Comparison of ENCODE assay signal across 1 cellular context in the genomic region with DNA sequence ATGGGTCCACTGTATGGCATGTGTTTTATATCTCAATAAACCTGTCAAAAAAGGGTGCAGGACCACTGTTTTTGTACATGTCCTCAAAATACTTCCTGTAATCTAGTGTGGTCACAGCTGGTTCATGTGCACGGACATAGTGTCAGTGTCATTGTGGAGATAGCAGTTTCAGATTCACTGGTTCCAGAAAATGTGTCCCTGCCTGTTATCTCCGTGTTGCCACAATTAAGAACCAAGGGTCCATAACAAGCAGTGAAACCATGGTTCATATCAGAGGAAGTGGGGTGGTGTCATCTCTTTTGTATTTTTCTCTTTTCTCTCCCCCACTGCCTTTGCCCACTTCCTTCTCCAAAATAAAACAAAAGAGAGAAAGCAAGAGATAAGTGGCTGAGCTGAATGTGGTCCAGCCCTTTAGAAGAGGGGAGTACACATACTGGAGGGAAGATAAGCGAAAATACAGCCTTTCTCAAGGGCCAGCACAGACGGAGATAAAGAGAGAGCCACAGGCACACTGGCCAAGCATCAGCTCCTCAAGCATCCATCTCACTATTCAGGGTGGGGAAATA.
TF ChIP-seq lines count a peak whose summit lies in the region.

No MANE protein-coding gene starts in this region.

TF ChIP-seq in K562, 482 proteins besides CTCF, POLR2A, EP300 and RAD21 (continued from another document and continues in another):
- TF ChIP-seq, protein P1, sequence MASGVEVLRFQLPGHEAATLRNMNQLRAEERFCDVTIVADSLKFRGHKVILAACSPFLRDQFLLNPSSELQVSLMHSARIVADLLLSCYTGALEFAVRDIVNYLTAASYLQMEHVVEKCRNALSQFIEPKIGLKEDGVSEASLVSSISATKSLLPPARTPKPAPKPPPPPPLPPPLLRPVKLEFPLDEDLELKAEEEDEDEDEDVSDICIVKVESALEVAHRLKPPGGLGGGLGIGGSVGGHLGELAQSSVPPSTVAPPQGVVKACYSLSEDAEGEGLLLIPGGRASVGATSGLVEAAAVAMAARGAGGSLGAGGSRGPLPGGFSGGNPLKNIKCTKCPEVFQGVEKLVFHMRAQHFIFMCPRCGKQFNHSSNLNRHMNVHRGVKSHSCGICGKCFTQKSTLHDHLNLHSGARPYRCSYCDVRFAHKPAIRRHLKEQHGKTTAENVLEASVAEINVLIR (CRISPR knock-in tag; IDR thresholded peaks at IDR 0.05) = no peak
- TF ChIP-seq, protein P2, sequence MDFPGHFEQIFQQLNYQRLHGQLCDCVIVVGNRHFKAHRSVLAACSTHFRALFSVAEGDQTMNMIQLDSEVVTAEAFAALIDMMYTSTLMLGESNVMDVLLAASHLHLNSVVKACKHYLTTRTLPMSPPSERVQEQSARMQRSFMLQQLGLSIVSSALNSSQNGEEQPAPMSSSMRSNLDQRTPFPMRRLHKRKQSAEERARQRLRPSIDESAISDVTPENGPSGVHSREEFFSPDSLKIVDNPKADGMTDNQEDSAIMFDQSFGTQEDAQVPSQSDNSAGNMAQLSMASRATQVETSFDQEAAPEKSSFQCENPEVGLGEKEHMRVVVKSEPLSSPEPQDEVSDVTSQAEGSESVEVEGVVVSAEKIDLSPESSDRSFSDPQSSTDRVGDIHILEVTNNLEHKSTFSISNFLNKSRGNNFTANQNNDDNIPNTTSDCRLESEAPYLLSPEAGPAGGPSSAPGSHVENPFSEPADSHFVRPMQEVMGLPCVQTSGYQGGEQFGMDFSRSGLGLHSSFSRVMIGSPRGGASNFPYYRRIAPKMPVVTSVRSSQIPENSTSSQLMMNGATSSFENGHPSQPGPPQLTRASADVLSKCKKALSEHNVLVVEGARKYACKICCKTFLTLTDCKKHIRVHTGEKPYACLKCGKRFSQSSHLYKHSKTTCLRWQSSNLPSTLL (IDR thresholded peaks at IDR 0.05) = no peak
- TF ChIP-seq, protein P3, sequence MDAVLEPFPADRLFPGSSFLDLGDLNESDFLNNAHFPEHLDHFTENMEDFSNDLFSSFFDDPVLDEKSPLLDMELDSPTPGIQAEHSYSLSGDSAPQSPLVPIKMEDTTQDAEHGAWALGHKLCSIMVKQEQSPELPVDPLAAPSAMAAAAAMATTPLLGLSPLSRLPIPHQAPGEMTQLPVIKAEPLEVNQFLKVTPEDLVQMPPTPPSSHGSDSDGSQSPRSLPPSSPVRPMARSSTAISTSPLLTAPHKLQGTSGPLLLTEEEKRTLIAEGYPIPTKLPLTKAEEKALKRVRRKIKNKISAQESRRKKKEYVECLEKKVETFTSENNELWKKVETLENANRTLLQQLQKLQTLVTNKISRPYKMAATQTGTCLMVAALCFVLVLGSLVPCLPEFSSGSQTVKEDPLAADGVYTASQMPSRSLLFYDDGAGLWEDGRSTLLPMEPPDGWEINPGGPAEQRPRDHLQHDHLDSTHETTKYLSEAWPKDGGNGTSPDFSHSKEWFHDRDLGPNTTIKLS (IDR thresholded peaks at IDR 0.05; ENCODE audit: borderline replicate concordance, low read depth) = no peak
- TF ChIP-seq, protein P4, sequence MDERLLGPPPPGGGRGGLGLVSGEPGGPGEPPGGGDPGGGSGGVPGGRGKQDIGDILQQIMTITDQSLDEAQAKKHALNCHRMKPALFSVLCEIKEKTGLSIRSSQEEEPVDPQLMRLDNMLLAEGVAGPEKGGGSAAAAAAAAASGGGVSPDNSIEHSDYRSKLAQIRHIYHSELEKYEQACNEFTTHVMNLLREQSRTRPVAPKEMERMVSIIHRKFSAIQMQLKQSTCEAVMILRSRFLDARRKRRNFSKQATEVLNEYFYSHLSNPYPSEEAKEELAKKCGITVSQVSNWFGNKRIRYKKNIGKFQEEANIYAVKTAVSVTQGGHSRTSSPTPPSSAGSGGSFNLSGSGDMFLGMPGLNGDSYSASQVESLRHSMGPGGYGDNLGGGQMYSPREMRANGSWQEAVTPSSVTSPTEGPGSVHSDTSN (CRISPR knock-in tag; IDR thresholded peaks at IDR 0.05; ENCODE audit: low read depth) = no peak
- TF ChIP-seq, protein P4 (tag; conservative IDR thresholded peaks at IDR 0.05; ENCODE audit: low read depth) = 0 out of 2 replicates have a peak, but pooled peaks have one; percentile 23
- TF ChIP-seq NCOA2 (IDR thresholded peaks at IDR 0.05; ENCODE audit: partially characterized antibody in 2 of 2) (peak; percentile 52 to 55), GTF2E2 (tag; IDR thresholded peaks at IDR 0.05) (no peak), HCFC1 (IDR thresholded peaks at IDR 0.05; ENCODE audit: low read depth, low read length) (no peak), POLR2B (IDR thresholded peaks at IDR 0.05; ENCODE audit: low read depth, partially characterized antibody) (no peak), TCFL5 (CRISPR knock-in tag; conservative IDR thresholded peaks at IDR 0.05) (no peak), STAT5B (CRISPR knock-in tag; IDR thresholded peaks at IDR 0.05) (no peak), TEAD1 (CRISPR knock-in tag; IDR thresholded peaks at IDR 0.05) (peak; percentile 42 to 60; a peak in 2 of 4 replicates), TAF9B (IDR thresholded peaks at IDR 0.05; ENCODE audit: partially characterized antibody) (peak; percentile 75), ASH1L (IDR thresholded peaks at IDR 0.05; ENCODE audit: borderline replicate concordance, low read depth, partially characterized antibody) (no peak), ARID1B (IDR thresholded peaks at IDR 0.05) (peak; percentile 94), SPI1 (IDR thresholded peaks at IDR 0.05; ENCODE audit: borderline replicate concordance, low read depth, low read length) (peak; percentile 81; the same call in 1 of the 2 replicates), GATAD2A (IDR thresholded peaks at IDR 0.05) (no peak), C11orf30 (IDR thresholded peaks at IDR 0.05; ENCODE audit: low read depth) (no peak), CSDE1 (IDR thresholded peaks at IDR 0.05) (no peak), ZNF431 (CRISPR knock-in tag; IDR thresholded peaks at IDR 0.05) (no peak)
- TF ChIP-seq, protein P5, sequence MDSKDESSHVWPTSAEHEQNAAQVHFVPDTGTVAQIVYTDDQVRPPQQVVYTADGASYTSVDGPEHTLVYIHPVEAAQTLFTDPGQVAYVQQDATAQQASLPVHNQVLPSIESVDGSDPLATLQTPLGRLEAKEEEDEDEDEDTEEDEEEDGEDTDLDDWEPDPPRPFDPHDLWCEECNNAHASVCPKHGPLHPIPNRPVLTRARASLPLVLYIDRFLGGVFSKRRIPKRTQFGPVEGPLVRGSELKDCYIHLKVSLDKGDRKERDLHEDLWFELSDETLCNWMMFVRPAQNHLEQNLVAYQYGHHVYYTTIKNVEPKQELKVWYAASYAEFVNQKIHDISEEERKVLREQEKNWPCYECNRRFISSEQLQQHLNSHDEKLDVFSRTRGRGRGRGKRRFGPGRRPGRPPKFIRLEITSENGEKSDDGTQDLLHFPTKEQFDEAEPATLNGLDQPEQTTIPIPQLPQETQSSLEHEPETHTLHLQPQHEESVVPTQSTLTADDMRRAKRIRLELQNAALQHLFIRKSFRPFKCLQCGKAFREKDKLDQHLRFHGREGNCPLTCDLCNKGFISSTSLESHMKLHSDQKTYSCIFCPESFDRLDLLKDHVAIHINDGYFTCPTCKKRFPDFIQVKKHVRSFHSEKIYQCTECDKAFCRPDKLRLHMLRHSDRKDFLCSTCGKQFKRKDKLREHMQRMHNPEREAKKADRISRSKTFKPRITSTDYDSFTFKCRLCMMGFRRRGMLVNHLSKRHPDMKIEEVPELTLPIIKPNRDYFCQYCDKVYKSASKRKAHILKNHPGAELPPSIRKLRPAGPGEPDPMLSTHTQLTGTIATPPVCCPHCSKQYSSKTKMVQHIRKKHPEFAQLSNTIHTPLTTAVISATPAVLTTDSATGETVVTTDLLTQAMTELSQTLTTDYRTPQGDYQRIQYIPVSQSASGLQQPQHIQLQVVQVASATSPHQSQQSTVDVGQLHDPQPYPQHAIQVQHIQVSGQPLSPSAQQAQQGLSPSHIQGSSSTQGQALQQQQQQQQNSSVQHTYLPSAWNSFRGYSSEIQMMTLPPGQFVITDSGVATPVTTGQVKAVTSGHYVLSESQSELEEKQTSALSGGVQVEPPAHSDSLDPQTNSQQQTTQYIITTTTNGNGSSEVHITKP (IDR thresholded peaks at IDR 0.05; ENCODE audit: partially characterized antibody) = peak; percentile 65
- TF ChIP-seq, protein P6, sequence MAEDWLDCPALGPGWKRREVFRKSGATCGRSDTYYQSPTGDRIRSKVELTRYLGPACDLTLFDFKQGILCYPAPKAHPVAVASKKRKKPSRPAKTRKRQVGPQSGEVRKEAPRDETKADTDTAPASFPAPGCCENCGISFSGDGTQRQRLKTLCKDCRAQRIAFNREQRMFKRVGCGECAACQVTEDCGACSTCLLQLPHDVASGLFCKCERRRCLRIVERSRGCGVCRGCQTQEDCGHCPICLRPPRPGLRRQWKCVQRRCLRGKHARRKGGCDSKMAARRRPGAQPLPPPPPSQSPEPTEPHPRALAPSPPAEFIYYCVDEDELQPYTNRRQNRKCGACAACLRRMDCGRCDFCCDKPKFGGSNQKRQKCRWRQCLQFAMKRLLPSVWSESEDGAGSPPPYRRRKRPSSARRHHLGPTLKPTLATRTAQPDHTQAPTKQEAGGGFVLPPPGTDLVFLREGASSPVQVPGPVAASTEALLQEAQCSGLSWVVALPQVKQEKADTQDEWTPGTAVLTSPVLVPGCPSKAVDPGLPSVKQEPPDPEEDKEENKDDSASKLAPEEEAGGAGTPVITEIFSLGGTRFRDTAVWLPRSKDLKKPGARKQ (CRISPR knock-in tag; IDR thresholded peaks at IDR 0.05) = no peak
- TF ChIP-seq, protein P7, sequence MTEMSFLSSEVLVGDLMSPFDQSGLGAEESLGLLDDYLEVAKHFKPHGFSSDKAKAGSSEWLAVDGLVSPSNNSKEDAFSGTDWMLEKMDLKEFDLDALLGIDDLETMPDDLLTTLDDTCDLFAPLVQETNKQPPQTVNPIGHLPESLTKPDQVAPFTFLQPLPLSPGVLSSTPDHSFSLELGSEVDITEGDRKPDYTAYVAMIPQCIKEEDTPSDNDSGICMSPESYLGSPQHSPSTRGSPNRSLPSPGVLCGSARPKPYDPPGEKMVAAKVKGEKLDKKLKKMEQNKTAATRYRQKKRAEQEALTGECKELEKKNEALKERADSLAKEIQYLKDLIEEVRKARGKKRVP (CRISPR knock-in tag; IDR thresholded peaks at IDR 0.05) = no peak
- TF ChIP-seq, protein P8, sequence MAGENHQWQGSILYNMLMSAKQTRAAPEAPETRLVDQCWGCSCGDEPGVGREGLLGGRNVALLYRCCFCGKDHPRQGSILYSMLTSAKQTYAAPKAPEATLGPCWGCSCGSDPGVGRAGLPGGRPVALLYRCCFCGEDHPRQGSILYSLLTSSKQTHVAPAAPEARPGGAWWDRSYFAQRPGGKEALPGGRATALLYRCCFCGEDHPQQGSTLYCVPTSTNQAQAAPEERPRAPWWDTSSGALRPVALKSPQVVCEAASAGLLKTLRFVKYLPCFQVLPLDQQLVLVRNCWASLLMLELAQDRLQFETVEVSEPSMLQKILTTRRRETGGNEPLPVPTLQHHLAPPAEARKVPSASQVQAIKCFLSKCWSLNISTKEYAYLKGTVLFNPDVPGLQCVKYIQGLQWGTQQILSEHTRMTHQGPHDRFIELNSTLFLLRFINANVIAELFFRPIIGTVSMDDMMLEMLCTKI (IDR thresholded peaks at IDR 0.05; ENCODE audit: partially characterized antibody) = no peak
- TF ChIP-seq, protein P9, sequence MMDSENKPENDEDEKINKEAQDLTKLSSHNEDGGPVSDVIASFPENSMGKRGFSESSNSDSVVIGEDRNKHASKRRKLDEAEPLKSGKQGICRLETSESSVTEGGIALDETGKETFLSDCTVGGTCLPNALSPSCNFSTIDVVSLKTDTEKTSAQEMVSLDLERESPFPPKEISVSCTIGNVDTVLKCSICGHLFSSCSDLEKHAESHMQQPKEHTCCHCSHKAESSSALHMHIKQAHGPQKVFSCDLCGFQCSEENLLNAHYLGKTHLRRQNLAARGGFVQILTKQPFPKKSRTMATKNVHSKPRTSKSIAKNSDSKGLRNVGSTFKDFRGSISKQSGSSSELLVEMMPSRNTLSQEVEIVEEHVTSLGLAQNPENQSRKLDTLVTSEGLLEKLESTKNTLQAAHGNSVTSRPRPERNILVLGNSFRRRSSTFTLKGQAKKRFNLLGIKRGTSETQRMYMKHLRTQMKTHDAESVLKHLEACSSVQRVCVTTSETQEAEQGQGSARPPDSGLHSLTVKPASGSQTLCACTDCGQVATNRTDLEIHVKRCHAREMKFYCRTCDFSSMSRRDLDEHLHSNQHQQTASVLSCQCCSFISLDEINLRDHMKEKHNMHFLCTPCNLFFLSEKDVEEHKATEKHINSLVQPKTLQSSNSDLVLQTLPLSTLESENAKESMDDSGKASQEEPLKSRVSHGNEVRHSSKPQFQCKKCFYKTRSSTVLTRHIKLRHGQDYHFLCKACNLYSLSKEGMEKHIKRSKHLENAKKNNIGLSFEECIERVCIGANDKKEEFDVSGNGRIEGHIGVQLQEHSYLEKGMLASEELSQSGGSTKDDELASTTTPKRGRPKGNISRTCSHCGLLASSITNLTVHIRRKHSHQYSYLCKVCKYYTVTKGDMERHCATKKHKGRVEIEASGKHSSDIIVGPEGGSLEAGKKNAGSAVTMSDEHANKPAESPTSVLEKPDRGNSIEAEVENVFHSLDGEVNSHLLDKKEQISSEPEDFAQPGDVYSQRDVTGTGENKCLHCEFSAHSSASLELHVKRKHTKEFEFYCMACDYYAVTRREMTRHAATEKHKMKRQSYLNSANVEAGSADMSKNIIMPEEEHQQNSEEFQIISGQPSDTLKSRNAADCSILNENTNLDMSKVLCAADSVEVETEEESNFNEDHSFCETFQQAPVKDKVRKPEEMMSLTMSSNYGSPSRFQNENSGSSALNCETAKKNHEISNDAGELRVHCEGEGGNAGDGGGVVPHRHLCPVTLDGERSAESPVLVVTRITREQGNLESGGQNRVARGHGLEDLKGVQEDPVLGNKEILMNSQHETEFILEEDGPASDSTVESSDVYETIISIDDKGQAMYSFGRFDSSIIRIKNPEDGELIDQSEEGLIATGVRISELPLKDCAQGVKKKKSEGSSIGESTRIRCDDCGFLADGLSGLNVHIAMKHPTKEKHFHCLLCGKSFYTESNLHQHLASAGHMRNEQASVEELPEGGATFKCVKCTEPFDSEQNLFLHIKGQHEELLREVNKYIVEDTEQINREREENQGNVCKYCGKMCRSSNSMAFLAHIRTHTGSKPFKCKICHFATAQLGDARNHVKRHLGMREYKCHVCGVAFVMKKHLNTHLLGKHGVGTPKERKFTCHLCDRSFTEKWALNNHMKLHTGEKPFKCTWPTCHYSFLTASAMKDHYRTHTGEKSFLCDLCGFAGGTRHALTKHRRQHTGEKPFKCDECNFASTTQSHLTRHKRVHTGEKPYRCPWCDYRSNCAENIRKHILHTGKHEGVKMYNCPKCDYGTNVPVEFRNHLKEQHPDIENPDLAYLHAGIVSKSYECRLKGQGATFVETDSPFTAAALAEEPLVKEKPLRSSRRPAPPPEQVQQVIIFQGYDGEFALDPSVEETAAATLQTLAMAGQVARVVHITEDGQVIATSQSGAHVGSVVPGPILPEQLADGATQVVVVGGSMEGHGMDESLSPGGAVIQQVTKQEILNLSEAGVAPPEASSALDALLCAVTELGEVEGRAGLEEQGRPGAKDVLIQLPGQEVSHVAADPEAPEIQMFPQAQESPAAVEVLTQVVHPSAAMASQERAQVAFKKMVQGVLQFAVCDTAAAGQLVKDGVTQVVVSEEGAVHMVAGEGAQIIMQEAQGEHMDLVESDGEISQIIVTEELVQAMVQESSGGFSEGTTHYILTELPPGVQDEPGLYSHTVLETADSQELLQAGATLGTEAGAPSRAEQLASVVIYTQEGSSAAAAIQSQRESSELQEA (IDR thresholded peaks at IDR 0.05; ENCODE audit: low read depth) = no peak
